In the genomic region with DNA sequence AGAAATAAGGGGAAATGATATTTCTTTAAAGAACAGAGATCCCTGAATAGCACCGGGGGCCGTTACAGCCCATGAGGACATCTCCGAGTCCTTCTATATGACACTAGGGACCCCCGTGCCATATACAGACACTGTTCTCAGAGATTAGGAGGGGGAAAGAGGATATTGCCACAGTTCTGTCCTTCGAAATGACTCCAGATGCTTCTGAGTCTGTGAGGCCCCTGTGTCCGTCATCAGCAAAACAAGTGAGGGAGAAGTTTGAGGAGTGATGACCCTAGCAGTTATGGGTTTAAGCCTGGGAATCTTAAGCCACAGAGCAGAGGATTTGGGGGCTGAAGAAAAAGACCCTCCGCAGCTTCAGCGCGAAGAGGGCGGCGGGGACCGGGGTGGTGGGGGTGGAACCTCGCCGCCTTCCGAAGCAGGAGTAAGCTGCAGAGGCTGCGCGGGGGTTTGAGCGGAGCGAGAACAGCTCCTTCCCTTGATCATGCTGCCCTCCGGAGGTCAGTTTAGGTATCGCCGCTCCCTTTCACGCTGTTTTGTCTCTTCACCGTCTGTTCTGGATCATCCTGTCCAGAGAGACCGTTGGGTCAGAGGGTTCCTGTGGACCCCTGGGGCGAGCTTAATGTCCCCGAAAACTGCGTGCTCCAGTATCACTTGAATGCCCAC, we compare ENCODE assay signal across 8 cellular contexts. TPM values are rescaled to one million over a fixed set of nuclear protein-coding genes. Genes with fewer than 3 reads are reported as not detected.
DNase-seq lines count a peak whose midpoint lies in the region; ATAC-seq and TF ChIP-seq lines count a peak whose summit lies in the region.

No MANE protein-coding gene starts in this region.

- peak overlapping the region; percentile 83 for H3K27ac ChIP-seq in RWPE2 (ENCODE audit: poor library complexity, severe bottlenecking)

- peak; percentile 98 for TF ChIP-seq CTCF in CD14-positive monocyte (IDR thresholded peaks at IDR 0.05)
- peak; percentile 92 for TF ChIP-seq CTCF in RWPE2 (IDR thresholded peaks at IDR 0.05; ENCODE audit: poor library complexity, severe bottlenecking)

- H3K27me3 Mint-ChIP-seq in CD14-positive monocyte (ENCODE audit: low read depth in 3 of 3) = peaks cover 12 to 14% (median 13%) of the 10 kb centered on the region in 3 donors
- H3K27me3 Mint-ChIP-seq in naive thymus-derived CD8-positive, alpha-beta T cell = no peaks in the 10 kb centered on the region
- H3K27me3 Mint-ChIP-seq in stimulated activated memory B cell treated with anti-CD40 and anti-IgM and Interleukin-4, amounts not matched to agents 10 μg/mL and 1 μg/mL and 100 μg/mL, for 72 hours = no peaks in the 10 kb centered on the region

- H3K4me1 Mint-ChIP-seq in CD14-positive monocyte = peaks cover 32% of the 10 kb centered on the region
- H3K4me1 Mint-ChIP-seq in naive thymus-derived CD8-positive, alpha-beta T cell = peaks cover 22 to 41% (median 38%) of the 10 kb centered on the region in 4 donors
- peaks cover 40% of the 10 kb centered on the region for H3K4me1 Mint-ChIP-seq in stimulated activated memory B cell treated with anti-CD40 and anti-IgM and Interleukin-4, amounts not matched to agents 10 μg/mL and 1 μg/mL and 100 μg/mL, for 72 hours

- peaks cover 10% of the 10 kb centered on the region for H3K4me1 ChIP-seq in RWPE2 (ENCODE audit: insufficient read depth, poor library complexity, severe bottlenecking)

- H3K9me3 ChIP-seq in MG63 (no peaks in the 10 kb centered on the region), RWPE2 (ENCODE audit: severe bottlenecking) (no peaks in the 10 kb centered on the region)

- DNase-seq in CD14-positive monocyte (ENCODE audit: low spot score) (peak; percentile 82), MG63 (peak; percentile 96), RWPE2 (ENCODE audit: low spot score) (peak; percentile 79), fibroblast of peridontal ligament (ENCODE audit: extremely low read depth) (peak; percentile 87)
- peak; percentile 85 for DNase-seq in activated T-helper 9 cell treated with anti-CD3 and anti-CD28 coated beads, Interleukin-2, amount 50 U/mL, for 16 hours (ENCODE audit: low read depth)
- peak; percentile 83 to 95 (median 90) for DNase-seq in naive thymus-derived CD8-positive, alpha-beta T cell

- H3K27me3 ChIP-seq in MG63 (no peaks in the 10 kb centered on the region), RWPE2 (ENCODE audit: insufficient read depth, poor library complexity, severe bottlenecking) (no peaks in the 10 kb centered on the region)

- intact Hi-C loops in CD14-positive monocyte (cut with micrococcal nuclease) = loop anchor here (2.0 to 10.0 kb wide), 10 partner anchors 36 to 313 kb away; partner anchors contain the start of genes COL11A2 (in 1 of the 2), RXRB (in 1 of the 2) and SLC39A7 (in 1 of the 2)

- POLR2A ChIA-PET in naive thymus-derived CD8-positive, alpha-beta T cell (lab: Charles Lee) = interaction anchor here (0.5 to 5.4 kb wide), 33 partner anchors 9 to 373 kb away, joined by 3 to 84 read pairs (median 7); partner anchors contain the start of genes B3GALT4, BRD2, HSD17B8 and ITPR3

- H3K4me3 ChIP-seq in MG63 = peak overlapping the region; percentile 67
- H3K4me3 ChIP-seq in RWPE2 (ENCODE audit: severe bottlenecking) = peak overlapping the region; percentile 38

- H3K36me3 Mint-ChIP-seq in CD14-positive monocyte = peaks cover 19 to 21% of the 10 kb centered on the region in 2 donors
- peaks cover 0 to 26% (median 0%) of the 10 kb centered on the region in 3 donors for H3K36me3 Mint-ChIP-seq in naive thymus-derived CD8-positive, alpha-beta T cell
- H3K36me3 Mint-ChIP-seq in stimulated activated memory B cell treated with anti-CD40 and anti-IgM and Interleukin-4, amounts not matched to agents 10 μg/mL and 1 μg/mL and 100 μg/mL, for 72 hours = peaks cover 31% of the 10 kb centered on the region

- H3K9me3 Mint-ChIP-seq in CD14-positive monocyte = no peaks in the 10 kb centered on the region
- H3K9me3 Mint-ChIP-seq in naive thymus-derived CD8-positive, alpha-beta T cell = no peaks in the 10 kb centered on the region
- H3K9me3 Mint-ChIP-seq in stimulated activated memory B cell treated with anti-CD40 and anti-IgM and Interleukin-4, amounts not matched to agents 10 μg/mL and 1 μg/mL and 100 μg/mL, for 72 hours = no peaks in the 10 kb centered on the region

- peak overlapping the region; percentile 91 to 97 (median 96) for H3K27ac Mint-ChIP-seq in CD14-positive monocyte
- peak overlapping the region; percentile 86 to 99 (median 98) for H3K27ac Mint-ChIP-seq in naive thymus-derived CD8-positive, alpha-beta T cell
- peak overlapping the region; percentile 91 for H3K27ac Mint-ChIP-seq in stimulated activated memory B cell treated with anti-CD40 and anti-IgM and Interleukin-4, amounts not matched to agents 10 μg/mL and 1 μg/mL and 100 μg/mL, for 72 hours

- ATAC-seq in GM21576 (IDR thresholded peaks at IDR 0.05; ENCODE audit: unreplicated experiment) = peak; percentile 35
- peak; percentile 41 for ATAC-seq in RWPE2 (ENCODE audit: low read depth)
- ATAC-seq in naive thymus-derived CD8-positive, alpha-beta T cell = peak; percentile 36 to 40
- ATAC-seq in stimulated activated memory B cell treated with anti-CD40 and anti-IgM and Interleukin-4, amounts not matched to agents 10 μg/mL and 1 μg/mL and 100 μg/mL, for 72 hours = peak; percentile 74

- H3K36me3 ChIP-seq in MG63 = peaks cover 27% of the 10 kb centered on the region
- peaks cover 8% of the 10 kb centered on the region; the same call in 1 of the 2 replicates for H3K36me3 ChIP-seq in RWPE2 (ENCODE audit: low read depth)

- peak overlapping the region; percentile 81 to 92 for H3K4me3 Mint-ChIP-seq in CD14-positive monocyte
- H3K4me3 Mint-ChIP-seq in naive thymus-derived CD8-positive, alpha-beta T cell = peak overlapping the region; percentile 83 to 94 (median 90)
- peak overlapping the region; percentile 82 for H3K4me3 Mint-ChIP-seq in stimulated activated memory B cell treated with anti-CD40 and anti-IgM and Interleukin-4, amounts not matched to agents 10 μg/mL and 1 μg/mL and 100 μg/mL, for 72 hours

RNA-seq across cellular contexts. Expression of gene VPS52, which starts 23.6 kb away (rescaled TPM):
- polyA plus RNA-seq in CD14-positive monocyte = 10 to 100 TPM; 11.0 to 14.5 TPM
- 38.1 and 47.4 TPM in 2 replicates for total RNA-seq in MG63 (2014; rRNA removed; shearing (Covaris generic); ENCODE audit: low replicate concordance)
- total RNA-seq in naive thymus-derived CD8-positive, alpha-beta T cell = 100 to 1,000 TPM; 116 TPM
- polyA plus RNA-seq in naive thymus-derived CD8-positive, alpha-beta T cell = 10 to 100 TPM in 2 of 3 donors, 1 to 10 TPM in 1; 9.3 to 19.3 (median 15.2) TPM

RNA-seq across cellular contexts. Expression of gene RPS18, which starts 23.8 kb away (rescaled TPM):
- polyA plus RNA-seq in CD14-positive monocyte = 1,000 to 10,000 TPM; 2,430 to 2,894 TPM
- 11,886 and 16,367 TPM in 2 replicates for total RNA-seq in MG63 (2014; rRNA removed; shearing (Covaris generic); ENCODE audit: low replicate concordance)
- total RNA-seq in naive thymus-derived CD8-positive, alpha-beta T cell = 1,000 to 10,000 TPM; 4,620 to 4,686 TPM
- over 10,000 TPM in 2 of 3 donors, 1,000 to 10,000 TPM in 1; 9,896 to 11,320 (median 11,293) TPM for polyA plus RNA-seq in naive thymus-derived CD8-positive, alpha-beta T cell

RNA-seq across cellular contexts. Expression of gene B3GALT4, which starts 28.8 kb away (rescaled TPM):
- polyA plus RNA-seq in CD14-positive monocyte = 10 to 100 TPM; 28.5 to 32.2 TPM
- total RNA-seq in MG63 (2014; rRNA removed; shearing (Covaris generic); ENCODE audit: low replicate concordance) = 0.49 and 2.0 TPM in 2 replicates
- 10 to 100 TPM; 37.8 to 41.9 TPM for total RNA-seq in naive thymus-derived CD8-positive, alpha-beta T cell
- polyA plus RNA-seq in naive thymus-derived CD8-positive, alpha-beta T cell = 10 to 100 TPM; 14.5 to 20.4 (median 18.7) TPM

RNA-seq across cellular contexts. Expression of gene RING1, which starts 39.8 kb away (rescaled TPM):
- polyA plus RNA-seq in CD14-positive monocyte = 1 to 10 TPM; 4.6 to 5.7 TPM
- 77.7 and 171 TPM in 2 replicates for total RNA-seq in MG63 (2014; rRNA removed; shearing (Covaris generic); ENCODE audit: low replicate concordance)
- total RNA-seq in naive thymus-derived CD8-positive, alpha-beta T cell = 10 to 100 TPM; 58.3 to 59.1 TPM
- 10 to 100 TPM; 12.1 to 12.5 (median 12.4) TPM for polyA plus RNA-seq in naive thymus-derived CD8-positive, alpha-beta T cell

RNA-seq across cellular contexts. Expression of gene WDR46, which starts 40.9 kb away (rescaled TPM):
- 10 to 100 TPM; 33.3 to 37.3 TPM for polyA plus RNA-seq in CD14-positive monocyte
- 246 and 303 TPM in 2 replicates for total RNA-seq in MG63 (2014; rRNA removed; shearing (Covaris generic); ENCODE audit: low replicate concordance)
- 10 to 100 TPM; 53.3 to 59.0 TPM for total RNA-seq in naive thymus-derived CD8-positive, alpha-beta T cell
- 10 to 100 TPM; 71.3 to 83.7 (median 74.1) TPM for polyA plus RNA-seq in naive thymus-derived CD8-positive, alpha-beta T cell

Comparison
In these comparisons a context has a peak if more than half of its experiments do, and no peak if none do; other contexts are left out.
1. Peak in every context shown above with its lines: DNase-seq, ATAC-seq, H3K4me3 ChIP-seq and H3K27ac ChIP-seq.
2. RNA of gene B3GALT4, which starts 28.8 kb away (total RNA-seq): 37.8 to 41.9 TPM in naive thymus-derived CD8-positive, alpha-beta T cell; 0.49 to 2.0 TPM in MG63; every median in the first group is over 10 times any median in the second.